Comparison of ENCODE assay signal across 18 cellular contexts in the genomic region with DNA sequence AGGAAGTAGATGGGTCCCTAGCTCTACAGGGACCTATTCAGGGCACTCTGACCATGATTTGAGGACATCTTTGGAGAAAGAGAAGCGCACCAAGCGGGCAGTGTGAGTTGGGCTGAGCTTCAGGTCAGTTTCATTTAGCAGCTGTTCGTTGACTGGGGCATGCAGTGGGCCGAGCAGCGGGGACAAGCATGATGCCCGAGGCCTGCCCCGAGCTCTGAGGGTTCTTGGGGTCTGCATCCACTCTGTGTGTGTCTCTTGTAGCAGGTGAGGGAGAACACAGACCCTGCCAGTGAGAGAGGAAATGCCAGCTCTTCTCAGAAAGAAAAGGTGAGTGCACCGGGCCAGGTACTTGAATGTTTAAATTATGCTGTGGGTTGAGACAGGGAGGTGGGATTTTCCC.
"Had no signal": no experiment of that assay in that cellular context is flagged by ENCODE, and none has a peak within 500 bp of the region (broad histone marks: within the 10 kb centered on the region; RNA-seq: fewer than 3 reads in every experiment).

No MANE protein-coding gene starts in this region.

- H3K9me3 Mint-ChIP-seq: naive B cell; nephron; stimulated activated naive CD8-positive, alpha-beta T cell treated with anti-CD3 and anti-CD28 coated beads, Interleukin-15, Interleukin-2, amounts not matched to agents 100 ng/mL and 50 ng/mL, for 24 hours had no signal

- H3K27ac ChIP-seq: dorsolateral prefrontal cortex, heart left ventricle, right atrium auricular region, testis, tibial nerve had no signal

- ATAC-seq: esophagus mucosa, heart left ventricle, left colon, left ventricle myocardium superior had no signal

- H3K27me3 ChIP-seq: dorsolateral prefrontal cortex, heart left ventricle, right atrium auricular region, testis, tibial nerve had no signal

- H3K27ac Mint-ChIP-seq: nephron; stimulated activated naive CD8-positive, alpha-beta T cell treated with anti-CD3 and anti-CD28 coated beads, Interleukin-15, Interleukin-2, amounts not matched to agents 100 ng/mL and 50 ng/mL, for 24 hours had no signal

- H3K9me3 ChIP-seq: heart left ventricle, right atrium auricular region, testis, tibial nerve had no signal

- H3K4me3 ChIP-seq: dorsolateral prefrontal cortex, heart left ventricle, lung, right atrium auricular region, testis, tibial nerve had no signal

- H3K4me3 Mint-ChIP-seq: stimulated activated naive CD8-positive, alpha-beta T cell treated with anti-CD3 and anti-CD28 coated beads, Interleukin-15, Interleukin-2, amounts not matched to agents 100 ng/mL and 50 ng/mL, for 24 hours had no signal

- H3K27me3 Mint-ChIP-seq: naive B cell; stimulated activated naive CD8-positive, alpha-beta T cell treated with anti-CD3 and anti-CD28 coated beads, Interleukin-15, Interleukin-2, amounts not matched to agents 100 ng/mL and 50 ng/mL, for 24 hours had no signal

- DNase-seq: cortex of kidney; dorsolateral prefrontal cortex; effector memory CD4-positive, alpha-beta T cell; heart left ventricle; hippocampal formation; left colon; left ventricle myocardium superior; mesenchymal stem cell; naive B cell; small intestine; stimulated activated CD4-positive, alpha-beta T cell treated with anti-CD3 and anti-CD28 coated beads, Interleukin-12 subunit alpha, Interleukin-12 subunit beta, amount 100 ng/mL, for 4 hours; testis had no signal
